ENCODE assay signal across 28 cellular contexts in the genomic region with DNA sequence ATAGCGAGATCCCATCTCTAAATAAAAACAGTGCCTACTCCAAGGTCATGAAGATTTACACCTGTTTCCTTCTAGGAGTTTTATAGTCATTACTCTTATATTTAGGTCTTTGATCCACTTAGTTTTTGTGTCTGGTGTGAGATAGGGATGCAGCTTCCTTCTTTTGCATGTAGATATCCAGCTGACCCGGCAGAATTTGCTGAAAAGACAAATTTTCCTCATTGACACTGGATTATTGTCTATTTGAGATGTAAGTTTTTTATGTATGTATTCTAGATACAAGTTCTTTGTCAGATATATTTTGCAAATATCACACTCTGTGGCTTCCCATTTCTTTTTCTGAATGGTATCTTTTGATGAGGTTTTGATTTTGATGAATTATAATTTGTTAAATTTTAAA.
"Had no signal": no experiment of that assay in that cellular context is flagged by ENCODE, and none has a peak within 500 bp of the region (broad histone marks: within the 10 kb centered on the region; RNA-seq: fewer than 3 reads in every experiment).

No MANE protein-coding gene starts in this region.

- H3K79me2 ChIP-seq: parathyroid adenoma had no signal

- H2AFZ ChIP-seq: parathyroid adenoma had no signal

- H3K4me3 ChIP-seq: ovary, psoas muscle, skin epidermis, smooth muscle cell, spleen, stomach, thoracic aorta, thyroid gland, tibial nerve, upper lobe of right lung, uterus had no signal

- H3K27me3 ChIP-seq: neutrophil, ovary, spleen, stomach, thyroid gland, tibial nerve, upper lobe of right lung, uterus had no signal

- H3K36me3 ChIP-seq: neutrophil, ovary, uterus had no signal

- H3K27ac ChIP-seq: neutrophil, ovary, parathyroid adenoma, psoas muscle, skin epidermis, spleen, stomach, thoracic aorta, thyroid gland, tibial nerve, upper lobe of right lung, uterus had no signal

- H3K9me3 ChIP-seq: neutrophil, ovary, spleen, stomach, thyroid gland, upper lobe of right lung, uterus had no signal

- H3K4me1 ChIP-seq: parathyroid adenoma, psoas muscle, spleen, stomach, thyroid gland, tibial nerve, upper lobe of right lung, uterus had no signal

- DNase-seq: naive B cell; naive thymus-derived CD8-positive, alpha-beta T cell; nephron progenitor cell; occipital lobe; ovary; posterior cingulate gyrus; psoas muscle; right cardiac atrium; spleen; stimulated activated CD4-positive, alpha-beta T cell treated with anti-CD3 and anti-CD28 coated beads, Interleukin-12 subunit alpha, Interleukin-12 subunit beta, amount 100 ng/mL, for 4 hours; stimulated activated CD4-positive, alpha-beta T cell treated with anti-CD3 and anti-CD28 coated beads, Interleukin-1b, Interleukin-23, amount 100 ng/mL, for 48 hours; stimulated activated CD4-positive, alpha-beta T cell treated with anti-CD3 and anti-CD28 coated beads, Interleukin-2, amount 100 ng/mL, for 48 hours; stimulated activated CD4-positive, alpha-beta T cell treated with anti-CD3 and anti-CD28 coated beads, Interleukin-4, amount 100 ng/mL, for 24 hours; stimulated activated naive B cell treated with anti-CD40 and anti-IgM and Interleukin-4, amounts not matched to agents 10 μg/mL and 1 μg/mL and 100 μg/mL, for 72 hours; stimulated activated naive CD4-positive, alpha-beta T cell treated with Interleukin-2 at 50 U/mL for 16 hours; stomach; thyroid gland; upper lobe of right lung; uterus had no signal

- ATAC-seq: naive thymus-derived CD8-positive, alpha-beta T cell; natural killer cell treated with Interleukin-12 subunit alpha and Interleukin-12 subunit beta and Interleukin-15 and Interleukin-18, amount 100 ng/mL, for 72 hours; psoas muscle; right cardiac atrium; sciatic nerve; stimulated activated effector memory CD8-positive, alpha-beta T cell treated with anti-CD3 and anti-CD28 coated beads, Interleukin-12 subunit alpha, Interleukin-12 subunit beta, amount 100 ng/mL, for 72 hours; stimulated activated naive B cell treated with anti-CD40 and anti-IgM and Interleukin-4, amounts not matched to agents 10 μg/mL and 1 μg/mL and 100 μg/mL, for 72 hours; upper lobe of right lung had no signal

- H3K9ac ChIP-seq: parathyroid adenoma had no signal

- H3K4me2 ChIP-seq: smooth muscle cell had no signal
